ENCODE assay signal across 30 cellular contexts in genomic region chr18:61951396-61951795, GRCh38. TPM values are rescaled to one million over a fixed set of nuclear protein-coding genes. Genes with fewer than 3 reads are reported as not detected.
DNase-seq lines count a peak whose midpoint lies in the region; ATAC-seq and TF ChIP-seq lines count a peak whose summit lies in the region.
"Had no signal": no experiment of that assay in that cellular context is flagged by ENCODE, and none has a peak within 500 bp of the region (broad histone marks: within the 10 kb centered on the region; RNA-seq: fewer than 3 reads in every experiment).

No MANE protein-coding gene starts in this region.

- H3K27ac Mint-ChIP-seq in GM23338 (no peak overlapping the region), chondrocyte (ENCODE audit: unreplicated experiment) (peak overlapping the region; percentile 63)
- H3K27ac Mint-ChIP-seq: activated naive CD8-positive, alpha-beta T cell treated with anti-CD3 and anti-CD28 coated beads, Interleukin-2, amount 10 ng/mL, durations not matched to agents 7 days and 5 days; dendritic cell treated with granulocyte-macrophage colony-stimulating factor and Interleukin-4, amounts not matched to agents 40 ng/mL and 50 ng/mL, for 4 days had no signal

- no peaks in the 10 kb centered on the region for H3K79me2 ChIP-seq in GM23338 (replicated peaks; ENCODE audit: insufficient read depth)
- H3K79me2 ChIP-seq in OCI-LY3 (ENCODE audit: low read length): no peaks in the 10 kb centered on the region

- ATAC-seq in GM23338: no peak
- no peak for ATAC-seq in left lung
- ATAC-seq in GM21528 (IDR thresholded peaks at IDR 0.05; ENCODE audit: low FRiP score, unreplicated experiment): no peak
- ATAC-seq: gastrocnemius medialis, HepG2 had no signal

- TF ChIP-seq CTCF in GM23338 (conservative IDR thresholded peaks at IDR 0.05; ENCODE audit: low read depth in 2 of 2) (no peak), OCI-LY3 (IDR thresholded peaks at IDR 0.05; ENCODE audit: low read depth, low read length) (no peak), chondrocyte (IDR thresholded peaks at IDR 0.05) (no peak), left lung (IDR thresholded peaks at IDR 0.05) (no peak)

- H3K4me3 ChIP-seq in GM23338 (no peak overlapping the region), OCI-LY3 (ENCODE audit: low read length) (no peak overlapping the region), mesodermal cell (ENCODE audit: extremely low read depth, insufficient read depth, low read length, poor library complexity, severe bottlenecking) (no peak overlapping the region), left lung (no peak overlapping the region)
- H3K4me3 ChIP-seq: gastrocnemius medialis, Peyer's patch, spleen, stomach, thyroid gland had no signal

- no peaks in the 10 kb centered on the region for H3K36me3 ChIP-seq in GM23338 (ENCODE audit: insufficient read depth)
- H3K36me3 ChIP-seq in OCI-LY3 (replicated peaks; ENCODE audit: low read depth, low read length): no peaks in the 10 kb centered on the region
- no peaks in the 10 kb centered on the region for H3K36me3 ChIP-seq in mesodermal cell (ENCODE audit: control insufficient read depth, insufficient read depth, low read length)
- H3K36me3 ChIP-seq in left lung: no peaks in the 10 kb centered on the region
- H3K36me3 ChIP-seq: gastrocnemius medialis, Peyer's patch, spleen, stomach, thyroid gland, WERI-Rb-1 had no signal

- no peaks in the 10 kb centered on the region for H3K36me3 Mint-ChIP-seq in GM23338 (ENCODE audit: low read depth)
- H3K36me3 Mint-ChIP-seq in chondrocyte (ENCODE audit: low read depth): no peaks in the 10 kb centered on the region
- H3K36me3 Mint-ChIP-seq: activated naive CD8-positive, alpha-beta T cell treated with anti-CD3 and anti-CD28 coated beads, Interleukin-2, amount 10 ng/mL, durations not matched to agents 7 days and 5 days; CD8-positive, alpha-beta memory T cell; T-cell had no signal

- H3K27me3 Mint-ChIP-seq in GM23338 (ENCODE audit: insufficient read depth, low read depth, poor library complexity) (peaks cover 6% of the 10 kb centered on the region), chondrocyte (ENCODE audit: low read depth) (no peaks in the 10 kb centered on the region)

- H4K20me1 ChIP-seq in GM23338 (replicated peaks; ENCODE audit: insufficient read depth) (no peaks in the 10 kb centered on the region), OCI-LY3 (ENCODE audit: insufficient read depth, low read length) (peaks cover 89% of the 10 kb centered on the region)

- peaks cover 10% of the 10 kb centered on the region; the same call in 1 of the 2 replicates for H3K4me1 ChIP-seq in GM23338 (ENCODE audit: insufficient read depth)
- peaks cover 20% of the 10 kb centered on the region for H3K4me1 ChIP-seq in OCI-LY3 (ENCODE audit: low read length)
- peaks cover 59% of the 10 kb centered on the region for H3K4me1 ChIP-seq in mesodermal cell (ENCODE audit: control insufficient read depth, insufficient read depth, low read length, poor library complexity, severe bottlenecking)
- no peaks in the 10 kb centered on the region for H3K4me1 ChIP-seq in left lung
- H3K4me1 ChIP-seq: gastrocnemius medialis, Peyer's patch, thyroid gland had no signal

- H3K9me2 ChIP-seq in GM23338 (ENCODE audit: insufficient read depth): no peaks in the 10 kb centered on the region

- intact Hi-C loops in left lung (cut with DNase I): no loop called here

- H3K9me3 Mint-ChIP-seq in GM23338 (no peaks in the 10 kb centered on the region; the same call in 2 of the 3 replicates), chondrocyte (ENCODE audit: low read depth) (no peaks in the 10 kb centered on the region)
- H3K9me3 Mint-ChIP-seq: CD8-positive, alpha-beta memory T cell; H9; T-cell had no signal

- H3K9me3 ChIP-seq in OCI-LY3 (ENCODE audit: insufficient read depth, low read length) (no peaks in the 10 kb centered on the region), mesodermal cell (ENCODE audit: control insufficient read depth, low read length) (no peaks in the 10 kb centered on the region), left lung (no peaks in the 10 kb centered on the region)
- H3K9me3 ChIP-seq: gastrocnemius medialis, Peyer's patch, stomach, thyroid gland had no signal

- H3K27me3 ChIP-seq in GM23338 (ENCODE audit: insufficient read depth) (no peaks in the 10 kb centered on the region), OCI-LY3 (ENCODE audit: low read depth, low read length) (peaks cover 88% of the 10 kb centered on the region), left lung (no peaks in the 10 kb centered on the region)
- H3K27me3 ChIP-seq: gastrocnemius medialis, Peyer's patch, stomach, thyroid gland had no signal

- H3K9ac ChIP-seq in OCI-LY3 (ENCODE audit: low read length): no peak overlapping the region

- H3K4me3 Mint-ChIP-seq in GM23338 (no peak overlapping the region), chondrocyte (ENCODE audit: unreplicated experiment) (no peak overlapping the region)
- H3K4me3 Mint-ChIP-seq: activated naive CD8-positive, alpha-beta T cell treated with anti-CD3 and anti-CD28 coated beads, Interleukin-2, amount 10 ng/mL, durations not matched to agents 7 days and 5 days; dendritic cell treated with granulocyte-macrophage colony-stimulating factor and Interleukin-4, amounts not matched to agents 40 ng/mL and 50 ng/mL, for 4 days; H9 had no signal

- H3K4me2 ChIP-seq in GM23338 (no peak overlapping the region), OCI-LY3 (ENCODE audit: low read length) (peak overlapping the region; percentile 44)

- H2AFZ ChIP-seq in GM23338 (peak overlapping the region; percentile 20; the same call in 1 of the 2 replicates), OCI-LY3 (ENCODE audit: low read depth, low read length) (no peak overlapping the region)

- 92 to 97% methylated on average over 6 of the region's 6 CpGs for WGBS in mesodermal cell (ENCODE audit: insufficient coverage in 2 of 2), 2 experiments

- H3K4me1 Mint-ChIP-seq in GM23338: peaks cover 25% of the 10 kb centered on the region
- peaks cover 77% of the 10 kb centered on the region for H3K4me1 Mint-ChIP-seq in chondrocyte (ENCODE audit: low read depth)

- DNase-seq in GM23338 (ENCODE audit: low spot score) (no peak), chondrocyte (ENCODE audit: low spot score) (no peak), left lung (no peak)
- no peak for DNase-seq in stimulated activated CD4-positive, alpha-beta T cell treated with anti-CD3 and anti-CD28 coated beads, Interleukin-15, amount 100 ng/mL, for 24 hours
- DNase-seq: activated CD4-positive, alpha-beta T cell treated with anti-CD3 and anti-CD28 coated beads for 48 hours; activated CD8-positive, alpha-beta memory T cell treated with anti-CD3 and anti-CD28 coated beads for 24 hours; activated effector memory CD4-positive, alpha-beta T cell treated with anti-CD3 and anti-CD28 coated beads, Interleukin-2, amount 50 U/mL, for 16 hours; activated naive CD8-positive, alpha-beta T cell treated with anti-CD3 and anti-CD28 coated beads, Interleukin-2, amount 10 ng/mL, durations not matched to agents 7 days and 5 days; activated T-cell treated with anti-CD3 and anti-CD28 coated beads for 4 hours; CD8-positive, alpha-beta memory T cell; central memory CD4-positive, alpha-beta T cell; EL; gastrocnemius medialis; H9; NCI-H1436 treated with DMSO at 0.1 percent for 48 hours; NCI-H2081 treated with DMSO at 0.1 percent for 48 hours; NCI-H226; NCI-H526 treated with DMSO at 0.1 percent for 48 hours; Peyer's patch; spleen; stimulated activated CD8-positive, alpha-beta memory T cell treated with anti-CD3 and anti-CD28 coated beads, Interleukin-4, amount 100 ng/mL, for 48 hours; stomach; T-cell; thyroid gland; WERI-Rb-1 had no signal

- no peaks in the 10 kb centered on the region for H3F3A ChIP-seq in GM23338 (replicated peaks; ENCODE audit: low read depth)

- H3K27ac ChIP-seq in GM23338 (ENCODE audit: low read depth) (no peak overlapping the region), OCI-LY3 (ENCODE audit: low read length) (no peak overlapping the region), mesodermal cell (ENCODE audit: low read depth, low read length, severe bottlenecking) (peak overlapping the region; percentile 80), left lung (no peak overlapping the region)
- H3K27ac ChIP-seq: gastrocnemius medialis, Peyer's patch, spleen, stomach, thyroid gland, WERI-Rb-1 had no signal

TF ChIP-seq in GM23338, 12 proteins besides CTCF, POLR2A, EP300 and RAD21:
- TF ChIP-seq NANOG (IDR thresholded peaks at IDR 0.05; ENCODE audit: borderline replicate concordance) (no peak), ZNF114 (CRISPR knock-in tag; IDR thresholded peaks at IDR 0.05) (no peak), POLR2AphosphoS5 (IDR thresholded peaks at IDR 0.05; ENCODE audit: low read depth) (no peak), EZH2 (IDR thresholded peaks at IDR 0.05; ENCODE audit: low read depth, unreplicated experiment) (no peak), EZH2phosphoT487 (IDR thresholded peaks at IDR 0.05; ENCODE audit: unreplicated experiment) (no peak), STAT1 (IDR thresholded peaks at IDR 0.05; ENCODE audit: unreplicated experiment) (no peak)
- TF ChIP-seq, protein P1, sequence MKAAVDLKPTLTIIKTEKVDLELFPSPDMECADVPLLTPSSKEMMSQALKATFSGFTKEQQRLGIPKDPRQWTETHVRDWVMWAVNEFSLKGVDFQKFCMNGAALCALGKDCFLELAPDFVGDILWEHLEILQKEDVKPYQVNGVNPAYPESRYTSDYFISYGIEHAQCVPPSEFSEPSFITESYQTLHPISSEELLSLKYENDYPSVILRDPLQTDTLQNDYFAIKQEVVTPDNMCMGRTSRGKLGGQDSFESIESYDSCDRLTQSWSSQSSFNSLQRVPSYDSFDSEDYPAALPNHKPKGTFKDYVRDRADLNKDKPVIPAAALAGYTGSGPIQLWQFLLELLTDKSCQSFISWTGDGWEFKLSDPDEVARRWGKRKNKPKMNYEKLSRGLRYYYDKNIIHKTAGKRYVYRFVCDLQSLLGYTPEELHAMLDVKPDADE (IDR thresholded peaks at IDR 0.05): no peak

RNA-seq across cellular contexts. Expression of gene RNF152, which starts 58.6 kb away (rescaled TPM):
- 2.9 and 7.9 TPM in 2 replicates for total RNA-seq in GM23338 (2014; rRNA removed; shearing (Covaris generic))
- 0.47 and 1.2 TPM in 2 replicates for polyA plus RNA-seq in GM23338 (2016; fragmentation: Nextera tagmentation; extraction: Ambion mirVana)
- total RNA-seq in chondrocyte (58.6 to 137 TPM (median 137 TPM) in 3 replicates), left lung (10 to 100 TPM; 11.0 to 15.5 TPM)
- polyA plus RNA-seq in mesodermal cell (2013, experiment 1 of 2): 23.6 TPM
- polyA plus RNA-seq in mesodermal cell (2013, experiment 2 of 2): 18.3 TPM
- total RNA-seq: HepG2 had no signal
- polyA plus RNA-seq: CD8-positive, alpha-beta memory T cell had no signal
